8 cellular contexts compared by ENCODE assay signal in genomic region chr11:75350122-75350742, GRCh38. TPM values are rescaled to one million over a fixed set of nuclear protein-coding genes. Genes with fewer than 3 reads are reported as not detected.
DNase-seq lines count a peak whose midpoint lies in the region; ATAC-seq and TF ChIP-seq lines count a peak whose summit lies in the region.

No MANE protein-coding gene starts in this region.

- in situ Hi-C loops in G401 (cut with HindIII; ENCODE audit: low sequenced_read_pairs), result no loop called here

- CTCF ChIA-PET in CD8-positive, alpha-beta T cell (lab: Charles Lee), result interaction anchor here (0.7 to 4.8 kb wide), 8 partner anchors 10 to 109 kb away, joined by 3 to 26 read pairs (median 6); no protein-coding TSS in a partner anchor
- CTCF ChIA-PET in GM10248 (lab: Yijun Ruan, JAX), result interaction anchor here (1.4 to 2.2 kb wide), 3 partner anchors 10 to 145 kb away, joined by 4 to 5 read pairs (median 5); no protein-coding TSS in a partner anchor

- H3K27ac ChIP-seq in CD8-positive, alpha-beta T cell (ENCODE audit: low read depth, low read length), result peak overlapping the region; percentile 48
- H3K27ac ChIP-seq in prostate gland, result peak overlapping the region; percentile 92 to 94

- peak overlapping the region; percentile 90 for H3K4me3 Mint-ChIP-seq in CD8-positive, alpha-beta T cell
- H3K4me3 Mint-ChIP-seq in T-helper 17 cell, result peak overlapping the region; percentile 94

- TF ChIP-seq POLR2A in prostate gland (IDR thresholded peaks at IDR 0.05), result no peak

- WGBS in prostate gland, result 50% methylated on average over 9 of the region's 9 CpGs

- H3K27me3 ChIP-seq in CD8-positive, alpha-beta T cell (ENCODE audit: insufficient read depth, low read length), result no peaks in the 10 kb centered on the region
- no peaks in the 10 kb centered on the region for H3K27me3 ChIP-seq in prostate gland (replicated peaks; ENCODE audit: insufficient read depth)

- no peaks in the 10 kb centered on the region for H3K27me3 Mint-ChIP-seq in CD8-positive, alpha-beta T cell (ENCODE audit: low read depth)
- H3K27me3 Mint-ChIP-seq in T-helper 17 cell, result no peaks in the 10 kb centered on the region

- peaks cover 7% of the 10 kb centered on the region for H3K36me3 Mint-ChIP-seq in CD8-positive, alpha-beta T cell
- peaks cover 4% of the 10 kb centered on the region for H3K36me3 Mint-ChIP-seq in T-helper 17 cell (ENCODE audit: low read depth)

- no peak for ATAC-seq in CD8-positive, alpha-beta T cell
- ATAC-seq in T-helper 17 cell, result no peak
- no peak for ATAC-seq in GM21529 (IDR thresholded peaks at IDR 0.05; ENCODE audit: unreplicated experiment)
- no peak for ATAC-seq in GM18517 (IDR thresholded peaks at IDR 0.05; ENCODE audit: unreplicated experiment)

- DNase-seq in CD8-positive, alpha-beta T cell, result no peak
- no peak for DNase-seq in T-helper 17 cell
- no peak for DNase-seq in fibroblast of pulmonary artery (ENCODE audit: low read depth)
- no peak for DNase-seq in prostate gland (ENCODE audit: low spot score)
- no peak for DNase-seq in GM10248 (ENCODE audit: extremely low spot score)
- no peak for DNase-seq in G401 (ENCODE audit: low spot score)

- intact Hi-C loops in CD8-positive, alpha-beta T cell (cut with DNase I, micrococcal nuclease), result loop anchor here in 1 of 2 experiments (2.0 kb wide), 1 partner anchor 21 kb away; no protein-coding TSS in a partner anchor
- intact Hi-C loops in prostate gland (cut with DNase I), result no loop called here

- H3K27ac Mint-ChIP-seq in CD8-positive, alpha-beta T cell, result peak overlapping the region; percentile 95
- peak overlapping the region; percentile 95 for H3K27ac Mint-ChIP-seq in T-helper 17 cell

- H3K4me1 Mint-ChIP-seq in CD8-positive, alpha-beta T cell (ENCODE audit: low read depth), result peaks cover 78% of the 10 kb centered on the region
- peaks cover 61% of the 10 kb centered on the region for H3K4me1 Mint-ChIP-seq in T-helper 17 cell

- H3K9me3 ChIP-seq in CD8-positive, alpha-beta T cell (ENCODE audit: low read length), result no peaks in the 10 kb centered on the region
- H3K9me3 ChIP-seq in T-helper 17 cell (ENCODE audit: control insufficient read depth, low read length, poor library complexity, severe bottlenecking) (no peaks in the 10 kb centered on the region), prostate gland (no peaks in the 10 kb centered on the region)

- H3K9me3 Mint-ChIP-seq in CD8-positive, alpha-beta T cell, result no peaks in the 10 kb centered on the region

- POLR2A ChIA-PET in CD8-positive, alpha-beta T cell (lab: Charles Lee), result interaction anchor here (0.6 to 4.1 kb wide), 8 partner anchors 9 to 79 kb away, joined by 3 to 47 read pairs (median 4); no protein-coding TSS in a partner anchor
- POLR2A ChIA-PET in GM10248 (lab: Yijun Ruan, JAX), result no interaction called here

- H3K36me3 ChIP-seq in CD8-positive, alpha-beta T cell (ENCODE audit: insufficient read depth, low read length), result no peaks in the 10 kb centered on the region
- H3K36me3 ChIP-seq in prostate gland, result no peaks in the 10 kb centered on the region

- peak overlapping the region; percentile 95 for H3K4me3 ChIP-seq in CD8-positive, alpha-beta T cell (ENCODE audit: low read depth, low read length)
- H3K4me3 ChIP-seq in fibroblast of pulmonary artery (replicated peaks; ENCODE audit: low read depth, low read length) (peak overlapping the region; percentile 62), prostate gland (peak overlapping the region; percentile 70 to 83)

- no peak for TF ChIP-seq CTCF in CD8-positive, alpha-beta T cell (IDR thresholded peaks at IDR 0.05)
- TF ChIP-seq CTCF in fibroblast of pulmonary artery (IDR thresholded peaks at IDR 0.05; ENCODE audit: low read length, missing control alignments), result no peak
- no peak for TF ChIP-seq CTCF in prostate gland (IDR thresholded peaks at IDR 0.05)
- TF ChIP-seq CTCF in GM10248 (IDR thresholded peaks at IDR 0.05; ENCODE audit: control extremely low read depth, extremely low read depth, low read depth, missing control alignments), result no peak

- peaks cover 69% of the 10 kb centered on the region for H3K4me1 ChIP-seq in CD8-positive, alpha-beta T cell (ENCODE audit: insufficient read depth, low read length)
- peaks cover 34% of the 10 kb centered on the region for H3K4me1 ChIP-seq in prostate gland (replicated peaks)

RNA-seq across cellular contexts. Expression of gene ARRB1, which starts 1.2 kb away (rescaled TPM):
- 10 to 100 TPM; 25.1 to 26.5 TPM for total RNA-seq in CD8-positive, alpha-beta T cell
- total RNA-seq in T-helper 17 cell, result 10 to 100 TPM; 26.3 to 39.6 TPM
- 10 to 100 TPM; 31.9 to 64.7 TPM for total RNA-seq in prostate gland
- 39.0 and 44.6 TPM in 2 replicates for total RNA-seq in G401 (2014; rRNA removed; shearing (Covaris generic))

RNA-seq across cellular contexts. Expression of gene RPS3, which starts 49.1 kb away (rescaled TPM):
- 1,000 to 10,000 TPM; 4,683 to 5,039 TPM for total RNA-seq in CD8-positive, alpha-beta T cell
- total RNA-seq in T-helper 17 cell (1,000 to 10,000 TPM; 4,448 to 4,546 TPM), prostate gland (1,000 to 10,000 TPM in 1 of 2 donors, 100 to 1,000 TPM in 1; 890 to 1,636 TPM)
- 2,959 and 3,951 TPM in 2 replicates for total RNA-seq in G401 (2014; rRNA removed; shearing (Covaris generic))
